ENCODE assay signal across 25 cellular contexts in the genomic region with DNA sequence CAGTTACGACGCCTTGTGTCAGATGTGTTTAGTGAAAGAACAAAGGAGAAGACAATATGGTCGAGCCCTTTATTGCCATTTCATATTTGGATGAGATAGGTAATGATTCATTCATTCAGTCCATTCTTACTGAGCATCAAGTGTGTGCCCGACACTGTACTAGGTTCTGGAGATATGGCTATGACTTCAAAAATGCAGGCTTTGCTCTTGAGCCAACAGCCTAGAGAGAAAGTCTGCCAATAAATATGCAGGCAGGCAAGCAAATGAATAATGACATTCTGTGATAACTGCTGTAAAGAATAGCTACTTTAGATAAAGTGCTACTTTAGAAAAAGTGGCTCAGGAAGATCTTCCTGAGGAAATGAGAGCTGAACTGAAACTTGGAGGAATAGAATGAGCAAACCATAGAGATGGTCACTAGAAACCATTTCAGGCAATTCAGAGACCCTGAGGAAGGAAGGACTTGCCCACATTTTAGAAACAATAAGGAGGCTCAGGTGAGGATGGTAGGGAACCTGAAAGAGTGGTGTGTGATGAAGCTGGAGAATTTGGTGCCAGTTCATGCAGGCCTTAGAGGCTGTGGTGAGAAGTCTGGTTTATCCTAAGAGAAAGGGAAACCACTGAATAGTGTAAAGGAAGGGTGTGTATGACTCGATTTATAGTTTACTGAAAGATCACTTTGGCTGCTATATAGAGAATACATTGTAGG.
DNase-seq lines count a peak whose midpoint lies in the region; ATAC-seq and TF ChIP-seq lines count a peak whose summit lies in the region.
"Had no signal": no experiment of that assay in that cellular context is flagged by ENCODE, and none has a peak within 500 bp of the region (broad histone marks: within the 10 kb centered on the region; RNA-seq: fewer than 3 reads in every experiment).

No MANE protein-coding gene starts in this region.

- H3K4me1 Mint-ChIP-seq in activated naive CD8-positive, alpha-beta T cell (ENCODE audit: low read depth): peaks cover 17% of the 10 kb centered on the region
- peaks cover 11% of the 10 kb centered on the region for H3K4me1 Mint-ChIP-seq in activated naive CD8-positive, alpha-beta T cell treated with anti-CD3 and anti-CD28 coated beads, Interleukin-2, amount 50 U/mL, for 24 hours
- peaks cover 22% of the 10 kb centered on the region for H3K4me1 Mint-ChIP-seq in stimulated activated naive CD8-positive, alpha-beta T cell treated with anti-CD3 and anti-CD28 coated beads, Interleukin-15, amount 100 ng/mL, for 72 hours
- H3K4me1 Mint-ChIP-seq: activated B cell treated with CpG ODN at 0.5 μM for 24 hours had no signal

- H3K27ac ChIP-seq in gastroesophageal sphincter: peak overlapping the region in 3 of 4 donors; percentile 24 to 64 (median 33)
- H3K27ac ChIP-seq: C4-2B, right atrium auricular region, spleen, testis had no signal

- H3K36me3 Mint-ChIP-seq in activated naive CD8-positive, alpha-beta T cell: peaks cover 21% of the 10 kb centered on the region
- peaks cover 19% of the 10 kb centered on the region for H3K36me3 Mint-ChIP-seq in activated naive CD8-positive, alpha-beta T cell treated with anti-CD3 and anti-CD28 coated beads, Interleukin-2, amount 50 U/mL, for 24 hours (ENCODE audit: low read depth)
- H3K36me3 Mint-ChIP-seq: natural killer cell had no signal

- TF ChIP-seq POLR2A in gastroesophageal sphincter (IDR thresholded peaks at IDR 0.05): no peak

- H3K4me3 Mint-ChIP-seq in activated naive CD8-positive, alpha-beta T cell: no peak overlapping the region
- H3K4me3 Mint-ChIP-seq in activated naive CD8-positive, alpha-beta T cell treated with anti-CD3 and anti-CD28 coated beads, Interleukin-2, amount 50 U/mL, for 24 hours: no peak overlapping the region
- H3K4me3 Mint-ChIP-seq in stimulated activated naive CD8-positive, alpha-beta T cell treated with anti-CD3 and anti-CD28 coated beads, Interleukin-15, amount 100 ng/mL, for 72 hours: no peak overlapping the region
- H3K4me3 Mint-ChIP-seq: activated B cell treated with CpG ODN at 0.5 μM for 24 hours; activated CD4-positive, alpha-beta memory T cell treated with anti-CD3 and anti-CD28 coated beads, Interleukin-2, amount 10 ng/mL, durations not matched to agents 7 days and 5 days; activated naive CD4-positive, alpha-beta T cell treated with anti-CD3 and anti-CD28 coated beads for 36 hours; activated T-cell treated with anti-CD3 and anti-CD28 coated beads, Interleukin-2, amount 50 U/mL, for 24 hours; natural killer cell; stimulated activated effector memory CD8-positive, alpha-beta T cell treated with anti-CD3 and anti-CD28 coated beads, Interleukin-12 subunit alpha, Interleukin-12 subunit beta, amount 100 ng/mL, for 72 hours had no signal

- no peak for DNase-seq in activated naive CD8-positive, alpha-beta T cell treated with anti-CD3 and anti-CD28 coated beads, Interleukin-2, amount 50 U/mL, for 24 hours
- DNase-seq in NCI-H226: peak; percentile 49
- DNase-seq in stimulated activated naive CD8-positive, alpha-beta T cell treated with anti-CD3 and anti-CD28 coated beads, Interleukin-15, amount 100 ng/mL, for 72 hours: no peak
- DNase-seq in HPDE6-E6E7 (ENCODE audit: extremely low spot score): no peak
- DNase-seq: activated B cell treated with CpG ODN at 0.5 μM for 24 hours; activated CD4-positive, alpha-beta memory T cell treated with anti-CD3 and anti-CD28 coated beads, Interleukin-2, amount 10 ng/mL, durations not matched to agents 7 days and 5 days; activated naive CD4-positive, alpha-beta T cell treated with anti-CD3 and anti-CD28 coated beads for 36 hours; activated T-cell treated with anti-CD3 and anti-CD28 coated beads, Interleukin-2, amount 50 U/mL, for 24 hours; DMS 273 treated with DMSO at 0.1 percent for 48 hours; heart left ventricle; natural killer cell; NCI-H2029 treated with DMSO at 0.1 percent for 48 hours; NCI-H345; NCI-H748 treated with DMSO at 0.1 percent for 48 hours; spleen; stimulated activated CD4-positive, alpha-beta T cell treated with anti-CD3 and anti-CD28 coated beads, Interleukin-2, amount 100 ng/mL, for 48 hours; T-helper 9 cell; testis had no signal

- peaks cover 0 to 29% of the 10 kb centered on the region in 2 donors for H3K36me3 ChIP-seq in gastroesophageal sphincter

- no peak for ATAC-seq in activated naive CD8-positive, alpha-beta T cell treated with anti-CD3 and anti-CD28 coated beads, Interleukin-2, amount 50 U/mL, for 24 hours
- ATAC-seq in gastroesophageal sphincter: no peak
- ATAC-seq in stimulated activated naive CD8-positive, alpha-beta T cell treated with anti-CD3 and anti-CD28 coated beads, Interleukin-15, amount 100 ng/mL, for 72 hours: peak; percentile 57
- no peak for ATAC-seq in GM18858 (IDR thresholded peaks at IDR 0.05; ENCODE audit: unreplicated experiment)
- ATAC-seq: HCT116; natural killer cell; stimulated activated effector memory CD8-positive, alpha-beta T cell treated with anti-CD3 and anti-CD28 coated beads, Interleukin-12 subunit alpha, Interleukin-12 subunit beta, amount 100 ng/mL, for 72 hours had no signal

- H3K4me3 ChIP-seq in gastroesophageal sphincter: no peak overlapping the region
- H3K4me3 ChIP-seq: heart left ventricle, right atrium auricular region, spleen, testis had no signal

- no peak for TF ChIP-seq CTCF in gastroesophageal sphincter (IDR thresholded peaks at IDR 0.05)

- no peaks in the 10 kb centered on the region for H3K27me3 Mint-ChIP-seq in activated naive CD8-positive, alpha-beta T cell
- H3K27me3 Mint-ChIP-seq in activated naive CD8-positive, alpha-beta T cell treated with anti-CD3 and anti-CD28 coated beads, Interleukin-2, amount 50 U/mL, for 24 hours: no peaks in the 10 kb centered on the region
- no peaks in the 10 kb centered on the region for H3K27me3 Mint-ChIP-seq in stimulated activated naive CD8-positive, alpha-beta T cell treated with anti-CD3 and anti-CD28 coated beads, Interleukin-15, amount 100 ng/mL, for 72 hours
- H3K27me3 Mint-ChIP-seq: activated B cell treated with CpG ODN at 0.5 μM for 24 hours; activated CD4-positive, alpha-beta memory T cell treated with anti-CD3 and anti-CD28 coated beads, Interleukin-2, amount 10 ng/mL, durations not matched to agents 7 days and 5 days; activated T-cell treated with anti-CD3 and anti-CD28 coated beads, Interleukin-2, amount 50 U/mL, for 24 hours had no signal

- 58 to 74% methylated on average over 5 of the region's 5 CpGs for WGBS in gastroesophageal sphincter (ENCODE audit: low coverage in 1 of 2), 2 donors

- no peaks in the 10 kb centered on the region for H3K9me3 Mint-ChIP-seq in activated naive CD8-positive, alpha-beta T cell (ENCODE audit: low read depth)
- H3K9me3 Mint-ChIP-seq in activated naive CD8-positive, alpha-beta T cell treated with anti-CD3 and anti-CD28 coated beads, Interleukin-2, amount 50 U/mL, for 24 hours: no peaks in the 10 kb centered on the region
- H3K9me3 Mint-ChIP-seq in stimulated activated naive CD8-positive, alpha-beta T cell treated with anti-CD3 and anti-CD28 coated beads, Interleukin-15, amount 100 ng/mL, for 72 hours: no peaks in the 10 kb centered on the region
- H3K9me3 Mint-ChIP-seq: activated B cell treated with CpG ODN at 0.5 μM for 24 hours; activated naive CD4-positive, alpha-beta T cell treated with anti-CD3 and anti-CD28 coated beads for 36 hours; activated T-cell treated with anti-CD3 and anti-CD28 coated beads, Interleukin-2, amount 50 U/mL, for 24 hours; natural killer cell; stimulated activated effector memory CD8-positive, alpha-beta T cell treated with anti-CD3 and anti-CD28 coated beads, Interleukin-12 subunit alpha, Interleukin-12 subunit beta, amount 100 ng/mL, for 72 hours had no signal

- no peak for TF ChIP-seq EP300 in gastroesophageal sphincter (IDR thresholded peaks at IDR 0.05)

- H3K9me3 ChIP-seq in gastroesophageal sphincter: no peaks in the 10 kb centered on the region
- H3K9me3 ChIP-seq: heart left ventricle, right atrium auricular region, spleen, testis had no signal

- H3K4me1 ChIP-seq in gastroesophageal sphincter: peaks cover 11 to 48% (median 13%) of the 10 kb centered on the region in 3 donors

- no peaks in the 10 kb centered on the region for H3K27me3 ChIP-seq in gastroesophageal sphincter
- H3K27me3 ChIP-seq: heart left ventricle, right atrium auricular region, spleen, testis had no signal

- H3K27ac Mint-ChIP-seq in activated naive CD8-positive, alpha-beta T cell: peak overlapping the region; percentile 4
- no peak overlapping the region for H3K27ac Mint-ChIP-seq in activated naive CD8-positive, alpha-beta T cell treated with anti-CD3 and anti-CD28 coated beads, Interleukin-2, amount 50 U/mL, for 24 hours
- H3K27ac Mint-ChIP-seq in stimulated activated naive CD8-positive, alpha-beta T cell treated with anti-CD3 and anti-CD28 coated beads, Interleukin-15, amount 100 ng/mL, for 72 hours: peak overlapping the region in 1 of 2 donors; percentile 1
- H3K27ac Mint-ChIP-seq: activated B cell treated with CpG ODN at 0.5 μM for 24 hours; activated CD4-positive, alpha-beta memory T cell treated with anti-CD3 and anti-CD28 coated beads, Interleukin-2, amount 10 ng/mL, durations not matched to agents 7 days and 5 days; activated naive CD4-positive, alpha-beta T cell treated with anti-CD3 and anti-CD28 coated beads for 36 hours; natural killer cell; stimulated activated effector memory CD8-positive, alpha-beta T cell treated with anti-CD3 and anti-CD28 coated beads, Interleukin-12 subunit alpha, Interleukin-12 subunit beta, amount 100 ng/mL, for 72 hours had no signal
